Comparison of ENCODE assay signal across 12 cellular contexts in genomic region chr1:153776971-153777370, GRCh38. TPM values are rescaled to one million over a fixed set of nuclear protein-coding genes. Genes with fewer than 3 reads are reported as not detected.
DNase-seq lines count a peak whose midpoint lies in the region; ATAC-seq, FAIRE-seq and TF ChIP-seq lines count a peak whose summit lies in the region.
"Had no signal": no experiment of that assay in that cellular context is flagged by ENCODE, and none has a peak within 500 bp of the region (broad histone marks: within the 10 kb centered on the region; RNA-seq: fewer than 3 reads in every experiment).

No MANE protein-coding gene starts in this region.

- FAIRE-seq in HepG2 (lab: Jason Lieb, UNC): no peak
- FAIRE-seq: endometrium had no signal

- H3K9me3 ChIP-seq in right lobe of liver: no peaks in the 10 kb centered on the region
- no peaks in the 10 kb centered on the region for H3K9me3 ChIP-seq in HepG2 (ENCODE audit: low read length)
- no peaks in the 10 kb centered on the region for H3K9me3 ChIP-seq in naive thymus-derived CD4-positive, alpha-beta T cell (ENCODE audit: control insufficient read depth in 2 of 3, low read length in 3 of 3)
- H3K9me3 ChIP-seq in upper lobe of right lung: no peaks in the 10 kb centered on the region
- H3K9me3 ChIP-seq: adrenal gland had no signal

- no peaks in the 10 kb centered on the region for H4K20me1 ChIP-seq in HepG2 (ENCODE audit: insufficient read depth, low read length)

- DNase-seq in right lobe of liver (peak in 1 of 3 donors; percentile 42), HepG2 (ENCODE audit: low spot score) (no peak), upper lobe of right lung (no peak), foreskin melanocyte (no peak), NCI-H146 (lab: John Stamatoyannopoulos, UW) (no peak)
- no peak for DNase-seq in naive thymus-derived CD4-positive, alpha-beta T cell
- DNase-seq: NCI-H2227 treated with DMSO at 0.1 percent for 48 hours; stimulated activated CD4-positive, alpha-beta T cell treated with anti-CD3 and anti-CD28 coated beads, Interleukin-1b, Interleukin-23, amount 100 ng/mL, for 48 hours had no signal

- no peak for TF ChIP-seq EP300 in HepG2 (IDR thresholded peaks at IDR 0.05; ENCODE audit: low read depth in 2 of 2, low read length in 2 of 2)
- no peak for TF ChIP-seq EP300 in HepG2 (CRISPR knock-in tag; IDR thresholded peaks at IDR 0.05; ENCODE audit: borderline replicate concordance)

- in situ Hi-C loops in HepG2 (cut with HindIII; ENCODE audit: extremely low pct_ligation_motif_present, low pct_unique_long_range_greater_than_20kb): loop anchor here (10.0 kb wide), 1 partner anchor 262 kb away; no protein-coding TSS in a partner anchor

- POLR2A ChIA-PET in HepG2 (lab: Yijun Ruan, JAX): interaction anchor here (2.4 kb wide), 1 partner anchor 213 kb away, joined by 14 read pairs; the partner anchor contains the start of gene RPS27
- POLR2A ChIA-PET in naive thymus-derived CD4-positive, alpha-beta T cell (lab: Charles Lee): interaction anchor here (0.7 to 2.6 kb wide), 4 partner anchors 106 to 226 kb away, joined by 3 to 12 read pairs (median 5); partner anchors contain the start of genes CREB3L4 and RPS27

- H3K4me3 Mint-ChIP-seq in brain: peak overlapping the region; percentile 83 to 88 (median 84)
- H3K4me3 Mint-ChIP-seq in naive thymus-derived CD4-positive, alpha-beta T cell: peak overlapping the region; percentile 39 to 86 (median 68)

- H3K4me3 ChIP-seq in right lobe of liver (no peak overlapping the region), HepG2 (replicated peaks in 1 of 3; ENCODE audit: insufficient read depth in 1 of 3, low read depth in 2 of 3, low read length in 3 of 3) (no peak overlapping the region), upper lobe of right lung (peak overlapping the region; percentile 92)
- no peak overlapping the region for H3K4me3 ChIP-seq in naive thymus-derived CD4-positive, alpha-beta T cell (ENCODE audit: low read length)

- H3K27me3 Mint-ChIP-seq in brain: peaks cover 8% of the 10 kb centered on the region
- no peaks in the 10 kb centered on the region for H3K27me3 Mint-ChIP-seq in naive thymus-derived CD4-positive, alpha-beta T cell

- H3K4me2 ChIP-seq in HepG2 (ENCODE audit: low read depth, low read length): no peak overlapping the region

- H3K27me3 ChIP-seq in right lobe of liver: no peaks in the 10 kb centered on the region
- H3K27me3 ChIP-seq in HepG2 (ENCODE audit: control insufficient read depth in 1 of 2, insufficient read depth in 2 of 2, low read length in 2 of 2): no peaks in the 10 kb centered on the region
- H3K27me3 ChIP-seq in naive thymus-derived CD4-positive, alpha-beta T cell (ENCODE audit: control insufficient read depth in 2 of 2, insufficient read depth in 2 of 2, low read length in 2 of 2): no peaks in the 10 kb centered on the region
- H3K27me3 ChIP-seq in upper lobe of right lung: no peaks in the 10 kb centered on the region
- H3K27me3 ChIP-seq: adrenal gland had no signal

- CTCF ChIA-PET in HepG2 (lab: Yijun Ruan, JAX; ENCODE audit: low intra/inter-chr PET ratio, low total read pairs): no interaction called here
- CTCF ChIA-PET in naive thymus-derived CD4-positive, alpha-beta T cell (lab: Charles Lee): no interaction called here

- H3K4me1 ChIP-seq in right lobe of liver: peaks cover 0 to 50% (median 20%) of the 10 kb centered on the region in 4 donors
- peaks cover 58% of the 10 kb centered on the region for H3K4me1 ChIP-seq in HepG2 (ENCODE audit: insufficient read depth, low read length)
- H3K4me1 ChIP-seq in naive thymus-derived CD4-positive, alpha-beta T cell (ENCODE audit: control insufficient read depth in 2 of 2, insufficient read depth in 2 of 2, low read length in 2 of 2): peaks cover 6 to 23% of the 10 kb centered on the region in 2 donors
- H3K4me1 ChIP-seq in upper lobe of right lung: peaks cover 53% of the 10 kb centered on the region

- 64% methylated on average over 7 of the region's 8 CpGs for WGBS in right lobe of liver (ENCODE audit: insufficient coverage, low coverage, low lambda C conversion rate, missing lambda C conversion rate)
- 80% methylated on average over 8 of the region's 8 CpGs for WGBS in HepG2 (ENCODE audit: low lambda C conversion rate)

- H3K36me3 Mint-ChIP-seq in brain: peaks cover 5% of the 10 kb centered on the region
- peaks cover 0 to 13% (median 0%) of the 10 kb centered on the region in 5 donors for H3K36me3 Mint-ChIP-seq in naive thymus-derived CD4-positive, alpha-beta T cell

- no peak overlapping the region for H3K9ac ChIP-seq in HepG2 (ENCODE audit: insufficient read depth, low read depth, low read length)

- TF ChIP-seq POLR2A in right lobe of liver (IDR thresholded peaks at IDR 0.05) (no peak), HepG2 (IDR thresholded peaks at IDR 0.05; ENCODE audit: insufficient read depth in 1 of 2, low read depth in 2 of 2, low read length in 2 of 2) (no peak)

- BruUV-seq in HepG2 (replicated peaks; lab: Mats Ljungman, UMichigan): no TSS peak

- peak overlapping the region in 4 of 5 experiments; percentile 19 to 83 (median 34) for H3K27ac Mint-ChIP-seq in brain
- H3K27ac Mint-ChIP-seq in naive thymus-derived CD4-positive, alpha-beta T cell: peak overlapping the region in 2 of 9 donors; percentile 30 to 45

- no peak overlapping the region for H2AFZ ChIP-seq in HepG2 (ENCODE audit: low read length)

- H3K79me2 ChIP-seq in HepG2 (ENCODE audit: insufficient read depth, low read length): no peaks in the 10 kb centered on the region

- H3K36me3 ChIP-seq in right lobe of liver: peaks cover 0 to 12% (median 3%) of the 10 kb centered on the region in 4 donors
- H3K36me3 ChIP-seq in HepG2 (replicated peaks in 1 of 2; ENCODE audit: control insufficient read depth in 1 of 2, insufficient read depth in 2 of 2, low read length in 2 of 2): peaks cover 5 to 15% of the 10 kb centered on the region in 2 experiments; a peak in 2 of 5 replicates
- H3K36me3 ChIP-seq in naive thymus-derived CD4-positive, alpha-beta T cell (ENCODE audit: control insufficient read depth in 2 of 3, insufficient read depth in 3 of 3, low read length in 3 of 3): peaks cover 0 to 10% (median 0%) of the 10 kb centered on the region in 3 experiments
- peaks cover 16% of the 10 kb centered on the region for H3K36me3 ChIP-seq in upper lobe of right lung

- H3K4me1 Mint-ChIP-seq in brain: peaks cover 27% of the 10 kb centered on the region
- peaks cover 14 to 35% (median 26%) of the 10 kb centered on the region in 7 donors for H3K4me1 Mint-ChIP-seq in naive thymus-derived CD4-positive, alpha-beta T cell

- TF ChIP-seq CTCF in right lobe of liver (IDR thresholded peaks at IDR 0.05) (no peak), HepG2 (CRISPR knock-in tag; IDR thresholded peaks at IDR 0.05) (no peak), brain (conservative IDR thresholded peaks at IDR 0.05) (no peak), upper lobe of right lung (IDR thresholded peaks at IDR 0.05) (no peak)

- no peak for TF ChIP-seq RAD21 in HepG2 (CRISPR knock-in tag; IDR thresholded peaks at IDR 0.05)

- no peaks in the 10 kb centered on the region for H3K9me3 Mint-ChIP-seq in brain
- peaks cover 0 to 3% (median 0%) of the 10 kb centered on the region in 11 donors for H3K9me3 Mint-ChIP-seq in naive thymus-derived CD4-positive, alpha-beta T cell

- peak overlapping the region; percentile 6 to 70 (median 40) for H3K27ac ChIP-seq in right lobe of liver
- H3K27ac ChIP-seq in HepG2 (ENCODE audit: extremely low read length, insufficient read depth, low read length): no peak overlapping the region
- H3K27ac ChIP-seq in naive thymus-derived CD4-positive, alpha-beta T cell (ENCODE audit: low read depth, low read length): no peak overlapping the region
- no peak overlapping the region for H3K27ac ChIP-seq in upper lobe of right lung
- H3K27ac ChIP-seq: adrenal gland had no signal

- no peak for ATAC-seq in right lobe of liver
- no peak for ATAC-seq in HepG2
- no peak for ATAC-seq in naive thymus-derived CD4-positive, alpha-beta T cell
- ATAC-seq in upper lobe of right lung: no peak
- ATAC-seq in HG02852 (IDR thresholded peaks at IDR 0.05; ENCODE audit: unreplicated experiment): no peak

- intact Hi-C loops in right lobe of liver (cut with DNase I) (loop anchor here in 1 of 2 donors (10.0 kb wide), 1 partner anchor 102 kb away; the partner anchor contains the start of genes ILF2 and NPR1), HepG2 (cut with micrococcal nuclease; ENCODE audit: unreplicated experiment) (no loop called here), upper lobe of right lung (cut with DNase I) (no loop called here)
- intact Hi-C loops in naive thymus-derived CD4-positive, alpha-beta T cell (cut with micrococcal nuclease): no loop called here

RNA-seq across cellular contexts. Expression of gene SLC27A3, which starts 1.8 kb away (rescaled TPM):
- total RNA-seq in right lobe of liver (10 to 100 TPM; 25.4 to 50.4 (median 36.9) TPM), HepG2 (2016; rRNA removed; fragmentation: Illumina TruSeq; extraction: Trizol) (1.3 and 4.3 TPM in 2 replicates), upper lobe of right lung (105 TPM)
- total RNA-seq in HepG2 (2016; cell fraction: cytosol; rRNA removed; fragmentation: Illumina TruSeq; extraction: Trizol; ENCODE audit: low read depth): 0.88 and 1.3 TPM in 2 replicates
- 1.2 and 3.2 TPM in 2 replicates for total RNA-seq in HepG2 (2016; cell fraction: insoluble cytoplasmic fraction; rRNA removed; fragmentation: Illumina TruSeq; extraction: Trizol)
- 0.86 and 1.1 TPM in 2 replicates for total RNA-seq in HepG2 (2016; cell fraction: membrane; rRNA removed; fragmentation: Illumina TruSeq; extraction: Trizol)
- 3.7 and 6.2 TPM in 2 replicates for total RNA-seq in HepG2 (2016; cell fraction: nucleus; rRNA removed; fragmentation: Illumina TruSeq; extraction: Trizol)
- polyA plus RNA-seq in HepG2 (2011; rRNA removed) (5.2 and 10.3 TPM in 2 replicates), brain (ENCODE audit: insufficient read depth, low read depth, low replicate concordance) (43.3 TPM)
- polyA plus RNA-seq in HepG2 (2011; cell fraction: cytosol; rRNA removed): 4.1 and 5.0 TPM in 2 replicates
- 17.3 and 21.3 TPM in 2 replicates for polyA plus RNA-seq in HepG2 (2011; cell fraction: nucleus; rRNA removed)
- polyA plus RNA-seq in HepG2 (2012): 4.4 and 4.5 TPM in 2 replicates
- polyA plus RNA-seq in HepG2 (2016; cell fraction: cytosol; fragmentation: Illumina TruSeq; extraction: Trizol; ENCODE audit: low read depth): 1.1 and 1.5 TPM in 2 replicates
- 1.5 and 2.9 TPM in 2 replicates for polyA plus RNA-seq in HepG2 (2016; cell fraction: insoluble cytoplasmic fraction; fragmentation: Illumina TruSeq; extraction: Trizol; ENCODE audit: low read depth)
- polyA plus RNA-seq in HepG2 (2016; cell fraction: membrane; fragmentation: Illumina TruSeq; extraction: Trizol; ENCODE audit: low read depth): 1.1 and 1.2 TPM in 2 replicates
- polyA plus RNA-seq in HepG2 (2016; cell fraction: nucleus; fragmentation: Illumina TruSeq; extraction: Trizol; ENCODE audit: insufficient read depth, low read depth): 17.9 and 19.1 TPM in 2 replicates
- polyA minus RNA-seq in HepG2 (2011; rRNA and poly(A)+ RNA removed; ENCODE audit: low replicate concordance): 8.8 and 82.9 TPM in 2 replicates
- 3.7 and 4.7 TPM in 2 replicates for polyA minus RNA-seq in HepG2 (2011; cell fraction: cytosol; rRNA and poly(A)+ RNA removed)
- 3.1 TPM in 2 replicates for polyA minus RNA-seq in HepG2 (2011; cell fraction: nucleus; rRNA and poly(A)+ RNA removed)
- 10 to 100 TPM in 4 of 5 experiments, 1 to 10 TPM in 1; 9.1 to 34.2 (median 11.6) TPM for total RNA-seq in naive thymus-derived CD4-positive, alpha-beta T cell
- polyA plus RNA-seq in naive thymus-derived CD4-positive, alpha-beta T cell: 1 to 10 TPM; 3.4 to 7.2 TPM

RNA-seq across cellular contexts. Expression of gene INTS3, which starts 49.1 kb away (rescaled TPM):
- total RNA-seq in right lobe of liver (10 to 100 TPM; 16.5 to 29.1 (median 22.6) TPM), HepG2 (2016; rRNA removed; fragmentation: Illumina TruSeq; extraction: Trizol) (14.7 and 17.2 TPM in 2 replicates), upper lobe of right lung (72.3 TPM)
- 6.7 TPM in 2 replicates for total RNA-seq in HepG2 (2016; cell fraction: cytosol; rRNA removed; fragmentation: Illumina TruSeq; extraction: Trizol; ENCODE audit: low read depth)
- total RNA-seq in HepG2 (2016; cell fraction: insoluble cytoplasmic fraction; rRNA removed; fragmentation: Illumina TruSeq; extraction: Trizol): 12.6 and 16.4 TPM in 2 replicates
- total RNA-seq in HepG2 (2016; cell fraction: membrane; rRNA removed; fragmentation: Illumina TruSeq; extraction: Trizol): 7.1 and 7.2 TPM in 2 replicates
- 23.2 and 23.6 TPM in 2 replicates for total RNA-seq in HepG2 (2016; cell fraction: nucleus; rRNA removed; fragmentation: Illumina TruSeq; extraction: Trizol)
- polyA plus RNA-seq in HepG2 (2011; rRNA removed) (27.2 and 28.2 TPM in 2 replicates), brain (ENCODE audit: insufficient read depth, low read depth, low replicate concordance) (23.5 TPM)
- polyA plus RNA-seq in HepG2 (2011; cell fraction: cytosol; rRNA removed): 8.2 TPM in 2 replicates
- polyA plus RNA-seq in HepG2 (2011; cell fraction: nucleus; rRNA removed): 142 and 147 TPM in 2 replicates
- 16.7 and 18.0 TPM in 2 replicates for polyA plus RNA-seq in HepG2 (2012)
- 1.3 and 1.4 TPM in 2 replicates for polyA plus RNA-seq in HepG2 (2016; cell fraction: cytosol; fragmentation: Illumina TruSeq; extraction: Trizol; ENCODE audit: low read depth)
- polyA plus RNA-seq in HepG2 (2016; cell fraction: insoluble cytoplasmic fraction; fragmentation: Illumina TruSeq; extraction: Trizol; ENCODE audit: low read depth): 12.9 and 15.4 TPM in 2 replicates
- polyA plus RNA-seq in HepG2 (2016; cell fraction: membrane; fragmentation: Illumina TruSeq; extraction: Trizol; ENCODE audit: low read depth): 2.8 and 3.9 TPM in 2 replicates
- polyA plus RNA-seq in HepG2 (2016; cell fraction: nucleus; fragmentation: Illumina TruSeq; extraction: Trizol; ENCODE audit: insufficient read depth, low read depth): 58.6 and 63.7 TPM in 2 replicates
- 33.3 and 85.9 TPM in 2 replicates for polyA minus RNA-seq in HepG2 (2011; rRNA and poly(A)+ RNA removed; ENCODE audit: low replicate concordance)
- polyA minus RNA-seq in HepG2 (2011; cell fraction: cytosol; rRNA and poly(A)+ RNA removed): 9.0 and 10.7 TPM in 2 replicates
- 39.5 and 49.7 TPM in 2 replicates for polyA minus RNA-seq in HepG2 (2011; cell fraction: nucleus; rRNA and poly(A)+ RNA removed)
- total RNA-seq in naive thymus-derived CD4-positive, alpha-beta T cell: 10 to 100 TPM; 43.6 to 68.1 (median 56.8) TPM
- 10 to 100 TPM in 1 of 2 donors, 1 to 10 TPM in 1; 9.5 to 14.1 TPM for polyA plus RNA-seq in naive thymus-derived CD4-positive, alpha-beta T cell

Comparison
In these comparisons a context has a peak if more than half of its experiments do, and no peak if none do; other contexts are left out.
1. H3K27ac ChIP-seq: peak in right lobe of liver (3 of 3); none in HepG2 (single experiment), naive thymus-derived CD4-positive, alpha-beta T cell (single experiment) and upper lobe of right lung (single experiment).